In the genomic region with DNA sequence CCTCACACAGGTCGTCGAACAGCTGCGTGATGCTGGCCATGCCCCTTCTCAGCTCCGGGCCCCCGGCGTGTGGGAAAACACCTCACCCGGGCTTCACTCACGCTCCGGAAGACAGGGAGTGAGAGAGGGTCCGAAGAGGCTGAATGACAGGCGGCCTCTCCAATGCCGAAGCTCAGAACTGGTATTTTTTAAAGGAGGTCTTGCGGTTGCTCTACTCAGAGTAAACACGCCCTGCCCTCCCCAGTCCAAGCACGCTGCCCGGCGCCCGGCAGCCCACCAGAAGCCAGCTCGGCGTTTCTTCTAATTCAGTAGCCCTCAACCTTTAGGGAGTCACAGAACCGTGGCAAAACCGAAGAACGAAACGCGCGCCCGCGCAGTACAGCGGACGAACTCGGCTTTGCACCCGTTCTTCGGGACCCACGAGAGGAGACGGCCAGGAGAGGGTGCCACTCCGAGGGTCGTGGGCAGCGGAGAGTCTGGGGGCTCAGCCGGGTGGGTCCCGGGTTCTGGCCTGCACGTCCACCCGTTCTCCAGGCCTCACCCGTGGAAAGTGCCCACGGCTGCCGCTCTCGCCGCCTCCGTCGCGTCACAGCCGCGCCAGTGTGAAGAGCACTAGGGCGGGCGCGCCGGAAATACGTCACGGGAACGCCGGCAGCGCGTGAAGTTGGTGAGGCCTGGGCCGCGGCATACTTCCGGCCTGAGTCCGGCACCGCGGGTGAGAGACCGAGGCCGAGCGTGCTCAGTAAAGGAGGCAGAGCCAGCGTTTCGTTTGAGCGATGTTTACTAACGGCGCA, we compare ENCODE assay signal across 8 cellular contexts. TPM values are rescaled to one million over a fixed set of nuclear protein-coding genes. Genes with fewer than 3 reads are reported as not detected.
A peak's percentile ranks its signal among the peaks of the same experiment; 100 is the strongest.
DNase-seq lines count a peak whose midpoint lies in the region; FAIRE-seq and TF ChIP-seq lines count a peak whose summit lies in the region.

A gene with protein sequence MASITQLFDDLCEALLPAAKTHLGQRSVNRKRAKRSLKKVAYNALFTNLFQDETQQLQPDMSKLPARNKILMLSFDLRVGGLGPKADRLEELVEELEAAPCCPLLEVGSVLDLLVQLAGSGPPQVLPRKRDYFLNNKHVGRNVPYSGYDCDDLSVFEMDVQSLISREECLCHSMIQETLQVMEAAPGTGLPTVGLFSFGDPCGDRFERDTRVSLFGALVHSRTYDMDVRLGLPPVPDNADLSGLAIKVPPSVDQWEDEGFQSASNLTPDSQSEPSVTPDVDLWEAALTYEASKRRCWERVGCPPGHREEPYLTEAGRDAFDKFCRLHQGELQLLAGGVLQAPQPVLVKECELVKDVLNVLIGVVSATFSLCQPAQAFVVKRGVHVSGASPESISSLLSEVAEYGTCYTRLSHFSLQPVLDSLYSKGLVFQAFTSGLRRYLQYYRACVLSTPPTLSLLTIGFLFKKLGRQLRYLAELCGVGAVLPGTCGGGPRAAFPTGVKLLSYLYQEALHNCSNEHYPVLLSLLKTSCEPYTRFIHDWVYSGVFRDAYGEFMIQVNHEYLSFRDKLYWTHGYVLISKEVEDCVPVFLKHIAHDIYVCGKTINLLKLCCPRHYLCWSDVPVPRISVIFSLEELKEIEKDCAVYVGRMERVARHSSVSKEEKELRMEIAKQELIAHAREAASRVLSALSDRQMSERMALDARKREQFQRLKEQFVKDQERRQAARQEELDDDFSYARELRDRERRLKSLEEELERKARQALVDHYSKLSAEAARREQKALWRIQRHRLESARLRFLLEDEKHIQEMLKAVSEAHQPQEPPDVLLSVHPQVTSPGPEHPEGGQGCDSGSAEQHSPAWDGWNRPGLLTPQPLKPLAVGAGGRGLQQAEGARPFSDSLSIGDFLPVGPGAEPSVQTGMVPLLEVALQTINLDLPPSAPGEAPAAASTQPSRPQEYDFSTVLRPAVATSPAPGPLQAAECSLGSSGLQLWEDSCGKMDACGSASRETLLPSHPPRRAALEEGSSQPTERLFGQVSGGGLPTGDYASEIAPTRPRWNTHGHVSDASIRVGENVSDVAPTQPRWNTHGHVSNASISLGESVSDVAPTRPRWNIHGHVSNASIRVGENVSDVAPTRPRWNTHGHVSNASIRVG (N-terminal part only) (minus strand): TSS at position 604 of the 794 bp plus-strand sequence. CDS start 564 bp downstream, at position 40.

- DNase-seq in EL, result peak; percentile 93
- peak; percentile 86 for DNase-seq in H54 (ENCODE audit: insufficient read length, low spot score)
- DNase-seq in M059J (ENCODE audit: low read depth), result peak; percentile 88
- DNase-seq in SK-MEL-5 (ENCODE audit: low read depth, low spot score), result peak; percentile 91
- DNase-seq in activated naive CD4-positive, alpha-beta T cell treated with Interleukin-2 at 50 U/mL for 16 hours, result peak; percentile 93
- DNase-seq in frontal cortex (ENCODE audit: low spot score in 2 of 2), result peak; percentile 97 to 98
- peak; percentile 47 for DNase-seq in non-pigmented ciliary epithelial cell (ENCODE audit: low read depth)
- DNase-seq in substantia nigra (lab: John Stamatoyannopoulos, UW), result peak; percentile 45 to 98 (median 90)

- in situ Hi-C loops in SK-MEL-5 (cut with HindIII; ENCODE audit: low pct_unique_long_range_greater_than_20kb, low sequenced_read_pairs), result no loop called here

- peak; percentile 65; the same call in 1 of the 2 replicates for TF ChIP-seq POLR2A in H54 (IDR thresholded peaks at IDR 0.05; ENCODE audit: low read depth, low read length)

- H3K27ac ChIP-seq in substantia nigra (ENCODE audit: low read depth, low read length, poor library complexity, severe bottlenecking), result peak within 1 kb of the TSS; percentile 89

- FAIRE-seq in H54 (lab: Jason Lieb, UNC), result no peak
- FAIRE-seq in frontal cortex (lab: Jason Lieb, UNC), result no peak

RNA-seq across cellular contexts. Expression of the gene that starts here (rescaled TPM):
- total RNA-seq in M059J (2014; rRNA removed; shearing (Covaris generic)), result 1.7 and 12.5 TPM in 2 replicates
- 14.5 and 15.0 TPM in 2 replicates for total RNA-seq in SK-MEL-5 (2014; rRNA removed; shearing (Covaris generic))
- polyA plus RNA-seq in SK-MEL-5 (2015; cell fraction: cytosol; rRNA removed), result 8.2 and 12.3 TPM in 2 replicates
- 298 and 324 TPM in 2 replicates for polyA plus RNA-seq in SK-MEL-5 (2015; cell fraction: nucleus; rRNA removed)
- total RNA-seq in frontal cortex, result 29.3 TPM

Comparison
In these comparisons a context has a peak if more than half of its experiments do, and no peak if none do; other contexts are left out.
1. Peak in every context shown above with its lines: DNase-seq and H3K27ac ChIP-seq.
2. DNase-seq: peak in every context shown above with its lines; median percentile 98 in frontal cortex; 93 in EL; 93 in activated naive CD4-positive, alpha-beta T cell treated with Interleukin-2 at 50 U/mL for 16 hours; 91 in SK-MEL-5; 90 in substantia nigra; 88 in M059J; 86 in H54; 47 in non-pigmented ciliary epithelial cell.